Comparison of ENCODE assay signal across 22 cellular contexts in the genomic region with DNA sequence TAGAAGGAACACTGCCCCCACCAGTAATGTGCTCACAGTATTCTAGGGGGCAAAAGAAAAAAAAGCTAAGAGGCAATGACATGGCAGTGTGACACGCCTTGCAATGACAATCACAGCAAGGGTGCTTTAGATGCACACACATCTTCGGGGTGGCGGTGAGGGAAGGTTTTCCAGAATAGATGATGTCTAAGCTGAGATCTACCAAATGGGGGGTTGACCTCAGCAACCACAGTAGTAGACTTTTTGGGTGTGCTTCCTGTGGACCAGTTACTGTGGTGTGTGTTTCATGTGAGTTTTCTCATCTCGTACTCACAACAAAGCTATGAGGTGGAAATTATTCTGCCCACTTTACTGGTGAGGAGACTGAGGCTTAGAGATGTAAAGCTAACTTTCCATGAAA. TPM values are rescaled to one million over a fixed set of nuclear protein-coding genes. Genes with fewer than 3 reads are reported as not detected.
DNase-seq lines count a peak whose midpoint lies in the region; ATAC-seq and TF ChIP-seq lines count a peak whose summit lies in the region.
"Had no signal": no experiment of that assay in that cellular context is flagged by ENCODE, and none has a peak within 500 bp of the region (broad histone marks: within the 10 kb centered on the region; RNA-seq: fewer than 3 reads in every experiment).

No MANE protein-coding gene starts in this region.

- H3K9ac ChIP-seq in mammary epithelial cell (ENCODE audit: insufficient read depth, low read length): no peak overlapping the region

- intact Hi-C loops in MCF 10A (cut with micrococcal nuclease) (no loop called here), mammary epithelial cell (cut with micrococcal nuclease) (no loop called here)

- no peak overlapping the region for H3K27ac ChIP-seq in mammary epithelial cell (ENCODE audit: insufficient read depth, low read depth, low read length)
- H3K27ac ChIP-seq: psoas muscle, thyroid gland had no signal

- DNase-seq in MCF 10A (ENCODE audit: unreplicated experiment) (no peak), mammary epithelial cell (no peak), HuH-7 (ENCODE audit: low spot score) (no peak), NCI-H1092 treated with DMSO at 0.1 percent for 48 hours (lab: John Stamatoyannopoulos, UW) (no peak)
- peak; percentile 73 for DNase-seq in Jurkat, Clone E6-1 (ENCODE audit: low read depth, low spot score)
- DNase-seq in stimulated activated CD8-positive, alpha-beta memory T cell treated with anti-CD3 and anti-CD28 coated beads, Interleukin-2, amount 100 ng/mL, for 48 hours (ENCODE audit: low read depth in 2 of 2): peak; percentile 4 to 30
- DNase-seq: DMS 273 treated with DMSO at 0.1 percent for 48 hours; effector CD4-positive, alpha-beta T cell; erythroblast; head of caudate nucleus; mesendoderm; NCI-H1105; NCI-H1930; NCI-H69; psoas muscle; stimulated activated naive B cell treated with anti-CD40 and anti-IgM and Interleukin-4, amounts not matched to agents 10 μg/mL and 1 μg/mL and 100 μg/mL, for 72 hours; thyroid gland had no signal

- H3K4me1 ChIP-seq in mammary epithelial cell (ENCODE audit: insufficient read depth, low read length): peaks cover 43% of the 10 kb centered on the region
- H3K4me1 ChIP-seq: HAP-1, psoas muscle had no signal

- no peak overlapping the region for H3K4me3 Mint-ChIP-seq in MCF 10A (ENCODE audit: unreplicated experiment)
- peak overlapping the region; percentile 39 for H3K4me3 Mint-ChIP-seq in activated T-helper 17 cell treated with anti-CD3 and anti-CD28 coated beads, Interleukin-2, amount 50 U/mL, for 72 hours
- H3K4me3 Mint-ChIP-seq: brain; stimulated activated naive B cell treated with anti-CD40 and anti-IgM and Interleukin-4, amounts not matched to agents 10 μg/mL and 1 μg/mL and 100 μg/mL, for 72 hours had no signal

- no peaks in the 10 kb centered on the region for H3K27me3 ChIP-seq in mammary epithelial cell (ENCODE audit: insufficient read depth, low read length)
- H3K27me3 ChIP-seq: thyroid gland had no signal

- no peak overlapping the region for H3K4me2 ChIP-seq in mammary epithelial cell (ENCODE audit: insufficient read depth, low read depth, low read length)

- POLR2A ChIA-PET in MCF 10A (lab: Yijun Ruan, JAX): interaction anchor here (0.6 to 1.9 kb wide), 4 partner anchors 12 to 161 kb away, joined by 3 to 9 read pairs (median 4); no protein-coding TSS in a partner anchor

- H3K9me3 ChIP-seq in mammary epithelial cell (replicated peaks; ENCODE audit: insufficient read depth, low read length): peaks cover 7% of the 10 kb centered on the region
- H3K9me3 ChIP-seq: HAP-1, psoas muscle, thyroid gland had no signal

- no peaks in the 10 kb centered on the region for H3K9me3 Mint-ChIP-seq in MCF 10A (ENCODE audit: unreplicated experiment)
- H3K9me3 Mint-ChIP-seq in activated T-helper 17 cell treated with anti-CD3 and anti-CD28 coated beads, Interleukin-2, amount 50 U/mL, for 72 hours: no peaks in the 10 kb centered on the region

- H3K4me3 ChIP-seq in mammary epithelial cell (replicated peaks in 1 of 3; ENCODE audit: insufficient read depth in 1 of 3, low read depth in 2 of 3, low read length in 3 of 3): no peak overlapping the region
- H3K4me3 ChIP-seq in Jurkat, Clone E6-1 (ENCODE audit: low read length): no peak overlapping the region
- H3K4me3 ChIP-seq: HAP-1, psoas muscle, thyroid gland had no signal

- H3K27me3 Mint-ChIP-seq in MCF 10A (ENCODE audit: insufficient read depth, unreplicated experiment): no peaks in the 10 kb centered on the region
- H3K27me3 Mint-ChIP-seq in activated T-helper 17 cell treated with anti-CD3 and anti-CD28 coated beads, Interleukin-2, amount 50 U/mL, for 72 hours: no peaks in the 10 kb centered on the region
- H3K27me3 Mint-ChIP-seq: stimulated activated naive B cell treated with anti-CD40 and anti-IgM and Interleukin-4, amounts not matched to agents 10 μg/mL and 1 μg/mL and 100 μg/mL, for 72 hours had no signal

- H2AFZ ChIP-seq in mammary epithelial cell (ENCODE audit: low read depth, low read length): no peak overlapping the region

- peak overlapping the region; percentile 74 for H3K27ac Mint-ChIP-seq in MCF 10A (ENCODE audit: low read depth, unreplicated experiment)
- H3K27ac Mint-ChIP-seq in activated T-helper 17 cell treated with anti-CD3 and anti-CD28 coated beads, Interleukin-2, amount 50 U/mL, for 72 hours: peak overlapping the region; percentile 64
- H3K27ac Mint-ChIP-seq: brain; stimulated activated naive B cell treated with anti-CD40 and anti-IgM and Interleukin-4, amounts not matched to agents 10 μg/mL and 1 μg/mL and 100 μg/mL, for 72 hours had no signal

- peak; percentile 63 for ATAC-seq in activated T-helper 17 cell treated with anti-CD3 and anti-CD28 coated beads, Interleukin-2, amount 50 U/mL, for 72 hours (replicated peaks)
- ATAC-seq: psoas muscle; stimulated activated naive B cell treated with anti-CD40 and anti-IgM and Interleukin-4, amounts not matched to agents 10 μg/mL and 1 μg/mL and 100 μg/mL, for 72 hours had no signal

- BruUV-seq in MCF 10A (replicated peaks; lab: Mats Ljungman, UMichigan) (no TSS peak), mammary epithelial cell (replicated peaks; lab: Mats Ljungman, UMichigan) (no TSS peak)

- TF ChIP-seq CTCF in MCF 10A (IDR thresholded peaks at IDR 0.05; ENCODE audit: unreplicated experiment) (no peak), mammary epithelial cell (conservative IDR thresholded peaks at IDR 0.05 in 1 of 2, IDR thresholded peaks at IDR 0.05 in 1 of 2; ENCODE audit: extremely low read depth in 1 of 2, insufficient read depth in 1 of 2, low read depth in 1 of 2, low read length in 2 of 2) (no peak)

- no peaks in the 10 kb centered on the region for H4K20me1 ChIP-seq in mammary epithelial cell (ENCODE audit: insufficient read depth, low read length)

- dilution Hi-C loops in mammary epithelial cell (cut with HindIII; ENCODE audit: low sequenced_read_pairs): no loop called here

- in situ Hi-C loops in mammary epithelial cell (cut with MboI; ENCODE audit: low sequenced_read_pairs in 2 of 2): loop anchor here in 1 of 2 donors (25.0 kb wide), 1 partner anchor 647 kb away; no protein-coding TSS in a partner anchor

- H3K4me1 Mint-ChIP-seq in MCF 10A (ENCODE audit: insufficient read depth, unreplicated experiment): peaks cover 64% of the 10 kb centered on the region
- H3K4me1 Mint-ChIP-seq in activated T-helper 17 cell treated with anti-CD3 and anti-CD28 coated beads, Interleukin-2, amount 50 U/mL, for 72 hours: peaks cover 44% of the 10 kb centered on the region
- H3K4me1 Mint-ChIP-seq: brain had no signal

- CTCF ChIA-PET in MCF 10A (lab: Yijun Ruan, JAX): interaction anchor here (0.6 to 2.7 kb wide), 9 partner anchors 8 to 645 kb away, joined by 3 to 12 read pairs (median 5); no protein-coding TSS in a partner anchor
- CTCF ChIA-PET in mammary epithelial cell (lab: Charles Lee; ENCODE audit: low non-redundant PET): no interaction called here

- 100% methylated on average over 4 of the region's 4 CpGs for WGBS in mammary epithelial cell (ENCODE audit: low coverage, missing lambda C conversion rate)

- no peaks in the 10 kb centered on the region for H3K79me2 ChIP-seq in mammary epithelial cell (ENCODE audit: insufficient read depth, low read length)

- H3K36me3 ChIP-seq in mammary epithelial cell (ENCODE audit: insufficient read depth, low read length): no peaks in the 10 kb centered on the region
- H3K36me3 ChIP-seq: HAP-1, thyroid gland had no signal

- H3K36me3 Mint-ChIP-seq in MCF 10A (ENCODE audit: insufficient read depth, unreplicated experiment): peaks cover 6% of the 10 kb centered on the region
- H3K36me3 Mint-ChIP-seq in activated T-helper 17 cell treated with anti-CD3 and anti-CD28 coated beads, Interleukin-2, amount 50 U/mL, for 72 hours (ENCODE audit: low read depth): no peaks in the 10 kb centered on the region
- H3K36me3 Mint-ChIP-seq: brain had no signal

RNA-seq across cellular contexts. Expression of a gene that starts 10.2 kb away (rescaled TPM):
- total RNA-seq in MCF 10A (2022) (0.14 and 0.15 TPM in 2 replicates), mammary epithelial cell (not detected)
- not detected for polyA plus RNA-seq in mammary epithelial cell
- polyA minus RNA-seq in mammary epithelial cell: not detected
- polyA plus RNA-seq in Jurkat, Clone E6-1 (2012; ENCODE audit: insufficient read depth, insufficient read length): not detected
- total RNA-seq in activated T-helper 17 cell treated with anti-CD3 and anti-CD28 coated beads, Interleukin-2, amount 50 U/mL, for 72 hours: not detected
- total RNA-seq: fibroblast of villous mesenchyme, myocyte, psoas muscle, thyroid gland had no signal
- polyA plus RNA-seq: psoas muscle had no signal

Comparison
In these comparisons a context has a peak if more than half of its experiments do, and no peak if none do; other contexts are left out.
1. DNase-seq: peak in Jurkat, Clone E6-1 (single experiment) and stimulated activated CD8-positive, alpha-beta memory T cell treated with anti-CD3 and anti-CD28 coated beads, Interleukin-2, amount 100 ng/mL, for 48 hours (2 of 2); none in MCF 10A (single experiment), mammary epithelial cell (single experiment), HuH-7 (single experiment) and NCI-H1092 treated with DMSO at 0.1 percent for 48 hours (single experiment).